ENCODE assay signal across 15 cellular contexts in genomic region chrX:7334253-7334935, GRCh38.
DNase-seq lines count a peak whose midpoint lies in the region; ATAC-seq and TF ChIP-seq lines count a peak whose summit lies in the region.
"Had no signal": no experiment of that assay in that cellular context is flagged by ENCODE, and none has a peak within 500 bp of the region (broad histone marks: within the 10 kb centered on the region; RNA-seq: fewer than 3 reads in every experiment).

No MANE protein-coding gene starts in this region.

- dilution Hi-C loops in IMR-90 (cut with HindIII; ENCODE audit: low sequenced_read_pairs, unreplicated experiment), result no loop called here

- H4K20me1 ChIP-seq in IMR-90 (ENCODE audit: insufficient read depth, low read length), result no peaks in the 10 kb centered on the region
- H4K20me1 ChIP-seq: BLaER1 treated with 17β-estradiol and CSF1 and Interleukin-3, amounts not matched to agents 10 nM and 100 nM had no signal

- no TSS peak for BruUV-seq in IMR-90 (replicated peaks; lab: Mats Ljungman, UMichigan)

- no peaks in the 10 kb centered on the region for H3K27me3 Mint-ChIP-seq in activated naive CD8-positive, alpha-beta T cell treated with anti-CD3 and anti-CD28 coated beads, Interleukin-2, amount 50 U/mL, for 24 hours
- H3K27me3 Mint-ChIP-seq: activated CD4-positive, alpha-beta T cell treated with anti-CD3 and anti-CD28 coated beads, Interleukin-2, amount 10 ng/mL, durations not matched to agents 7 days and 5 days had no signal

- H2BK120ac ChIP-seq in IMR-90 (ENCODE audit: low read depth, low read length), result peak overlapping the region; percentile 96
- H2BK120ac ChIP-seq in mesenchymal stem cell (ENCODE audit: low read depth, low read length), result no peak overlapping the region

- H3K4ac ChIP-seq in IMR-90 (ENCODE audit: low read depth, low read length) (peak overlapping the region; percentile 95), mesenchymal stem cell (ENCODE audit: low read depth in 1 of 2, low read length in 2 of 2) (no peak overlapping the region)

- H2BK12ac ChIP-seq in mesenchymal stem cell (ENCODE audit: low read length in 2 of 2), result no peak overlapping the region

- in situ Hi-C loops in IMR-90 (cut with MboI; ENCODE audit: low sequenced_read_pairs), result no loop called here
- in situ Hi-C loops in brain microvascular endothelial cell (cut with HindIII; ENCODE audit: low pct_ligation_motif_present, low sequenced_read_pairs), result no loop called here

- H3K9ac ChIP-seq in IMR-90 (ENCODE audit: low read depth, low read length) (no peak overlapping the region), mesenchymal stem cell (ENCODE audit: low read length) (no peak overlapping the region)
- H3K9ac ChIP-seq: BLaER1 treated with 17β-estradiol and CSF1 and Interleukin-3, amounts not matched to agents 10 nM and 100 nM; parathyroid adenoma had no signal

- no peak overlapping the region for H3K27ac Mint-ChIP-seq in activated naive CD8-positive, alpha-beta T cell treated with anti-CD3 and anti-CD28 coated beads, Interleukin-2, amount 50 U/mL, for 24 hours
- H3K27ac Mint-ChIP-seq: activated CD4-positive, alpha-beta T cell treated with anti-CD3 and anti-CD28 coated beads, Interleukin-2, amount 10 ng/mL, durations not matched to agents 7 days and 5 days; activated naive CD4-positive, alpha-beta T cell treated with anti-CD3 and anti-CD28 coated beads for 36 hours had no signal

- H3K79me1 ChIP-seq in IMR-90 (ENCODE audit: low read depth in 1 of 2, low read length in 2 of 2) (no peaks in the 10 kb centered on the region), mesenchymal stem cell (replicated peaks; ENCODE audit: low read length, poor library complexity, severe bottlenecking) (no peaks in the 10 kb centered on the region)

- H2BK5ac ChIP-seq in IMR-90 (ENCODE audit: low read depth, low read length, poor library complexity, severe bottlenecking), result peak overlapping the region; percentile 90
- H2BK5ac ChIP-seq in mesenchymal stem cell (ENCODE audit: low read depth, low read length, poor library complexity, severe bottlenecking), result no peak overlapping the region

- peak overlapping the region; percentile 92 for H4K91ac ChIP-seq in IMR-90 (ENCODE audit: insufficient read depth, low read depth, low read length)
- no peak overlapping the region for H4K91ac ChIP-seq in mesenchymal stem cell (ENCODE audit: low read length)

- peak overlapping the region; percentile 73 for H3K14ac ChIP-seq in IMR-90 (replicated peaks; ENCODE audit: low read depth, low read length)
- H3K14ac ChIP-seq in mesenchymal stem cell (ENCODE audit: low read length in 2 of 2), result no peak overlapping the region

- H4K8ac ChIP-seq in IMR-90 (ENCODE audit: low read depth in 2 of 2, low read length in 2 of 2) (peak overlapping the region; percentile 61 to 72), mesenchymal stem cell (ENCODE audit: low read length) (no peak overlapping the region)

- peak overlapping the region; percentile 97 for H2BK20ac ChIP-seq in IMR-90 (ENCODE audit: low read depth, low read length)

- TF ChIP-seq RAD21 in IMR-90 (IDR thresholded peaks at IDR 0.05; ENCODE audit: low read length), result no peak

- H2AK9ac ChIP-seq in IMR-90 (replicated peaks; ENCODE audit: low read depth, low read length, poor library complexity), result peak overlapping the region; percentile 71

- intact Hi-C loops in IMR-90 (cut with micrococcal nuclease), result no loop called here
- intact Hi-C loops in mucosa of descending colon (cut with DNase I, micrococcal nuclease), result no loop called here

- H2BK15ac ChIP-seq in IMR-90 (ENCODE audit: low read depth, low read length), result peak overlapping the region; percentile 88; the same call in 2 of the 3 replicates
- no peak overlapping the region for H2BK15ac ChIP-seq in mesenchymal stem cell (ENCODE audit: low read depth, poor library complexity, severe bottlenecking)

- TF ChIP-seq CTCF in BJ (IDR thresholded peaks at IDR 0.05; ENCODE audit: insufficient read depth, low read depth, low read length) (no peak), IMR-90 (conservative IDR thresholded peaks at IDR 0.05; ENCODE audit: low read depth, low read length) (no peak), brain microvascular endothelial cell (IDR thresholded peaks at IDR 0.05; ENCODE audit: low read depth, low read length, missing control alignments) (peak; percentile 21), mucosa of descending colon (IDR thresholded peaks at IDR 0.05) (no peak), Peyer's patch (IDR thresholded peaks at IDR 0.05) (no peak)

- H3K9me3 ChIP-seq in IMR-90 (ENCODE audit: control insufficient read depth, insufficient read depth, low read length), result peaks cover 2% of the 10 kb centered on the region; the same call in 1 of the 2 replicates
- H3K9me3 ChIP-seq in mesenchymal stem cell (ENCODE audit: control insufficient read depth, low read length), result no peaks in the 10 kb centered on the region
- no peaks in the 10 kb centered on the region for H3K9me3 ChIP-seq in mucosa of descending colon
- no peaks in the 10 kb centered on the region for H3K9me3 ChIP-seq in Peyer's patch

- H3K56ac ChIP-seq in IMR-90 (ENCODE audit: extremely low read depth, insufficient read depth, low read length), result peak overlapping the region; percentile 62; the same call in 1 of the 2 replicates

- peak overlapping the region; percentile 73 for H2AFZ ChIP-seq in IMR-90 (replicated peaks; ENCODE audit: low read length, poor library complexity)
- H2AFZ ChIP-seq in mesenchymal stem cell (ENCODE audit: low read depth, low read length), result no peak overlapping the region
- H2AFZ ChIP-seq: parathyroid adenoma had no signal

- TF ChIP-seq POLR2A in IMR-90 (IDR thresholded peaks at IDR 0.05; ENCODE audit: low read depth, low read length), result no peak
- no peak for TF ChIP-seq POLR2A in Peyer's patch (IDR thresholded peaks at IDR 0.05)

- H3K27ac ChIP-seq in IMR-90 (ENCODE audit: insufficient read depth, low read length) (peak overlapping the region; percentile 92), brain microvascular endothelial cell (peak overlapping the region; percentile 55), mesenchymal stem cell (ENCODE audit: low read length, poor library complexity, severe bottlenecking) (peak overlapping the region; percentile 14), Peyer's patch (no peak overlapping the region)
- H3K27ac ChIP-seq: BLaER1 treated with 17β-estradiol and CSF1 and Interleukin-3, amounts not matched to agents 10 nM and 100 nM; parathyroid adenoma; SK-N-MC had no signal

- CTCF ChIA-PET in BJ (lab: Yijun Ruan, JAX) (interaction anchor here (0.6 kb wide), 1 partner anchor 228 kb away, joined by 3 read pairs; no protein-coding TSS in a partner anchor), IMR-90 (lab: Yijun Ruan, JAX) (no interaction called here)

- WGBS in IMR-90 (ENCODE audit: extremely low coverage in 2 of 2, insufficient read length in 1 of 2), 2 experiments, result 82% methylated on average over 2 of the region's 5 CpGs; no CpG with 5 or more reads in 1 of the 2 experiments
- WGBS in mesenchymal stem cell, result 67% methylated on average over 3 of the region's 5 CpGs

- no peaks in the 10 kb centered on the region for H3K4me1 Mint-ChIP-seq in activated naive CD8-positive, alpha-beta T cell treated with anti-CD3 and anti-CD28 coated beads, Interleukin-2, amount 50 U/mL, for 24 hours
- H3K4me1 Mint-ChIP-seq: activated CD4-positive, alpha-beta T cell treated with anti-CD3 and anti-CD28 coated beads, Interleukin-2, amount 10 ng/mL, durations not matched to agents 7 days and 5 days had no signal

- peak overlapping the region; percentile 90 for H3K18ac ChIP-seq in IMR-90 (ENCODE audit: low read depth, low read length)
- H3K18ac ChIP-seq in mesenchymal stem cell (ENCODE audit: low read depth in 1 of 2, low read length in 2 of 2), result no peak overlapping the region

- H3K23ac ChIP-seq in IMR-90 (ENCODE audit: low read depth, low read length), result peak overlapping the region; percentile 64
- no peak overlapping the region for H3K23ac ChIP-seq in mesenchymal stem cell (ENCODE audit: low read length in 2 of 2)

- H3K4me1 ChIP-seq in IMR-90 (ENCODE audit: control insufficient read depth, insufficient read depth, low read length) (peaks cover 8% of the 10 kb centered on the region), mesenchymal stem cell (ENCODE audit: control insufficient read depth, insufficient read depth, low read depth, low read length) (peaks cover 3% of the 10 kb centered on the region), mucosa of descending colon (ENCODE audit: low read depth) (no peaks in the 10 kb centered on the region), Peyer's patch (no peaks in the 10 kb centered on the region)
- H3K4me1 ChIP-seq: parathyroid adenoma had no signal

- no peaks in the 10 kb centered on the region for H3K9me3 Mint-ChIP-seq in activated naive CD8-positive, alpha-beta T cell treated with anti-CD3 and anti-CD28 coated beads, Interleukin-2, amount 50 U/mL, for 24 hours
- H3K9me3 Mint-ChIP-seq: activated CD4-positive, alpha-beta T cell treated with anti-CD3 and anti-CD28 coated beads, Interleukin-2, amount 10 ng/mL, durations not matched to agents 7 days and 5 days; activated naive CD4-positive, alpha-beta T cell treated with anti-CD3 and anti-CD28 coated beads for 36 hours had no signal

- peak overlapping the region; percentile 29; the same call in 1 of the 2 replicates for H3K4me2 ChIP-seq in IMR-90 (ENCODE audit: low read depth, low read length)
- H3K4me2 ChIP-seq in mesenchymal stem cell (ENCODE audit: low read length, poor library complexity, severe bottlenecking), result no peak overlapping the region
- H3K4me2 ChIP-seq: BLaER1 treated with 17β-estradiol and CSF1 and Interleukin-3, amounts not matched to agents 10 nM and 100 nM had no signal

- POLR2A ChIA-PET in BJ (lab: Charles Lee) (no interaction called here), IMR-90 (lab: Charles Lee; ENCODE audit: unreplicated experiment) (no interaction called here)

- H2AK5ac ChIP-seq in IMR-90 (ENCODE audit: low read depth, low read length) (peak overlapping the region; percentile 94), mesenchymal stem cell (ENCODE audit: low read length, severe bottlenecking) (no peak overlapping the region)

- H3K36me3 Mint-ChIP-seq in activated naive CD8-positive, alpha-beta T cell treated with anti-CD3 and anti-CD28 coated beads, Interleukin-2, amount 50 U/mL, for 24 hours (ENCODE audit: low read depth), result peaks cover 2% of the 10 kb centered on the region

- ATAC-seq in IMR-90 (ENCODE audit: low read depth) (peak; percentile 85), mucosa of descending colon (no peak), GM18873 (IDR thresholded peaks at IDR 0.05; ENCODE audit: low FRiP score, unreplicated experiment) (no peak)
- ATAC-seq in activated naive CD8-positive, alpha-beta T cell treated with anti-CD3 and anti-CD28 coated beads, Interleukin-2, amount 50 U/mL, for 24 hours, result no peak

- H3K4me3 ChIP-seq in BJ (ENCODE audit: low read depth, low read length), result no peak overlapping the region
- H3K4me3 ChIP-seq in IMR-90 (ENCODE audit: insufficient read depth, low read depth, low read length), result no peak overlapping the region
- no peak overlapping the region for H3K4me3 ChIP-seq in brain microvascular endothelial cell (ENCODE audit: low read depth, low read length)
- H3K4me3 ChIP-seq in mesenchymal stem cell (ENCODE audit: insufficient read depth in 1 of 2, low read depth in 1 of 2, low read length in 2 of 2), result no peak overlapping the region
- H3K4me3 ChIP-seq in mucosa of descending colon, result no peak overlapping the region
- H3K4me3 ChIP-seq in Peyer's patch, result no peak overlapping the region
- H3K4me3 ChIP-seq: BLaER1 treated with 17β-estradiol and CSF1 and Interleukin-3, amounts not matched to agents 10 nM and 100 nM; SK-N-MC had no signal

- H3K27me3 ChIP-seq in BJ (ENCODE audit: control insufficient read depth, insufficient read depth, low read length) (no peaks in the 10 kb centered on the region), IMR-90 (ENCODE audit: control insufficient read depth, insufficient read depth, low read length) (no peaks in the 10 kb centered on the region), brain microvascular endothelial cell (replicated peaks) (no peaks in the 10 kb centered on the region), mesenchymal stem cell (ENCODE audit: control insufficient read depth in 1 of 2, insufficient read depth in 1 of 2, low read length in 2 of 2) (no peaks in the 10 kb centered on the region), Peyer's patch (no peaks in the 10 kb centered on the region)
- H3K27me3 ChIP-seq: BLaER1 treated with 17β-estradiol and CSF1 and Interleukin-3, amounts not matched to agents 10 nM and 100 nM had no signal

- no peak overlapping the region for H3K4me3 Mint-ChIP-seq in activated naive CD8-positive, alpha-beta T cell treated with anti-CD3 and anti-CD28 coated beads, Interleukin-2, amount 50 U/mL, for 24 hours
- H3K4me3 Mint-ChIP-seq: activated CD4-positive, alpha-beta T cell treated with anti-CD3 and anti-CD28 coated beads, Interleukin-2, amount 10 ng/mL, durations not matched to agents 7 days and 5 days; activated naive CD4-positive, alpha-beta T cell treated with anti-CD3 and anti-CD28 coated beads for 36 hours had no signal

- DNase-seq in BJ (ENCODE audit: low read depth) (peak; percentile 82), IMR-90 (peak; percentile 93), brain microvascular endothelial cell (peak; percentile 69), mesenchymal stem cell (peak; percentile 72), mucosa of descending colon (no peak), Peyer's patch (no peak)
- DNase-seq in activated naive CD8-positive, alpha-beta T cell treated with anti-CD3 and anti-CD28 coated beads, Interleukin-2, amount 50 U/mL, for 24 hours, result no peak
- DNase-seq: activated CD4-positive, alpha-beta T cell treated with anti-CD3 and anti-CD28 coated beads, Interleukin-2, amount 10 ng/mL, durations not matched to agents 7 days and 5 days; activated naive CD4-positive, alpha-beta T cell treated with anti-CD3 and anti-CD28 coated beads for 36 hours; central memory CD4-positive, alpha-beta T cell; NCI-H510A had no signal

- peaks cover 9% of the 10 kb centered on the region for H3K9me1 ChIP-seq in IMR-90 (ENCODE audit: insufficient read depth, low read length)

- peak overlapping the region; percentile 76 for H4K5ac ChIP-seq in IMR-90 (ENCODE audit: low read depth, low read length)

- H3K36me3 ChIP-seq in BJ (ENCODE audit: control insufficient read depth, insufficient read depth, low read length) (no peaks in the 10 kb centered on the region), IMR-90 (ENCODE audit: control insufficient read depth, insufficient read depth, low read length) (no peaks in the 10 kb centered on the region), brain microvascular endothelial cell (replicated peaks) (no peaks in the 10 kb centered on the region), mesenchymal stem cell (ENCODE audit: control insufficient read depth in 1 of 2, insufficient read depth in 2 of 2, low read depth in 1 of 2, low read length in 2 of 2) (no peaks in the 10 kb centered on the region), mucosa of descending colon (ENCODE audit: low read depth) (no peaks in the 10 kb centered on the region), Peyer's patch (no peaks in the 10 kb centered on the region)

Comparison
In these comparisons a context has a peak if more than half of its experiments do, and no peak if none do; other contexts are left out.
1. DNase-seq: peak in BJ (single experiment), IMR-90 (single experiment), brain microvascular endothelial cell (single experiment) and mesenchymal stem cell (single experiment); none in mucosa of descending colon (0 of 3), activated naive CD8-positive, alpha-beta T cell treated with anti-CD3 and anti-CD28 coated beads, Interleukin-2, amount 50 U/mL, for 24 hours (single experiment) and Peyer's patch (0 of 3).
2. H3K27ac ChIP-seq: peak in IMR-90 (single experiment), brain microvascular endothelial cell (single experiment) and mesenchymal stem cell (single experiment); none in Peyer's patch (0 of 4).